In the genomic region with DNA sequence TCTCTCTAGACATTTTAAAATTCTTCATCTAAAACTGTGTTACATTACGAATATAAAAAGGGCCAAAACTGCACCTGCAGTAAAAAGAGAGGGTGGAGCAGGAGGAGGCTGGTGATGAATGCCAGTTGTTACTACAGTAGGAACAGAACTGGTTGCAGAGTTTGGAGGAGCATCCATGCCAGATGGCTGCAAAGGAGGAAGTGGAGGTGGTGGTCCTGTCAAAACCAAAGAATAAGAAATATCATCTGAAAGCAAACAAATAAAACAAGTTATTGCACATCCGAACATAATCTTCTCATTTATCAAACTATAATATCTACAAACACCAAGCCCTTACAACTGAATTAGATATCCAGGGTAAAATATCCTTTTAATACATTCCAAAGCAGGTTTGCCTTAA, we compare ENCODE assay signal across 24 cellular contexts.
"Had no signal": no experiment of that assay in that cellular context is flagged by ENCODE, and none has a peak within 500 bp of the region (broad histone marks: within the 10 kb centered on the region; RNA-seq: fewer than 3 reads in every experiment).

No MANE protein-coding gene starts in this region.

- H3K27me3 Mint-ChIP-seq: activated CD4-positive, alpha-beta T cell treated with anti-CD3 and anti-CD28 coated beads, Interleukin-2, amount 10 ng/mL, durations not matched to agents 7 days and 5 days; activated naive CD8-positive, alpha-beta T cell; activated T-cell treated with anti-CD3 and anti-CD28 coated beads, Interleukin-2, amount 50 U/mL, for 24 hours had no signal

- H3K9me3 Mint-ChIP-seq: activated CD4-positive, alpha-beta T cell treated with anti-CD3 and anti-CD28 coated beads, Interleukin-2, amount 10 ng/mL, durations not matched to agents 7 days and 5 days; activated T-cell treated with anti-CD3 and anti-CD28 coated beads, Interleukin-2, amount 50 U/mL, for 24 hours; activated T-cell treated with anti-CD3 and anti-CD28 coated beads, Interleukin-2, amount 50 U/mL, for 72 hours; WTC11 had no signal

- ATAC-seq: activated T-cell treated with anti-CD3 and anti-CD28 coated beads, Interleukin-2, amount 50 U/mL, for 72 hours; gastroesophageal sphincter; heart right ventricle; WTC11 had no signal

- DNase-seq: activated CD4-positive, alpha-beta T cell treated with anti-CD3 and anti-CD28 coated beads for 1 hour; activated CD4-positive, alpha-beta T cell treated with anti-CD3 and anti-CD28 coated beads for 4 hours; activated CD4-positive, alpha-beta T cell treated with anti-CD3 and anti-CD28 coated beads, Interleukin-2, amount 10 ng/mL, durations not matched to agents 7 days and 5 days; activated CD4-positive, alpha-beta T cell treated with anti-CD3 and anti-CD28 coated beads, Interleukin-2, amount 50 U/mL, for 4 hours; activated CD8-positive, alpha-beta memory T cell treated with anti-CD3 and anti-CD28 coated beads, Interleukin-2, amount 50 U/mL, for 48 hours; activated gamma-delta T cell treated with Interleukin-2 at 50 U/mL for 16 hours; activated naive CD4-positive, alpha-beta T cell treated with anti-CD3 and anti-CD28 coated beads, Interleukin-2, amount 50 U/mL, for 16 hours; activated naive CD4-positive, alpha-beta T cell treated with Interleukin-2 at 50 U/mL for 16 hours; activated T-cell treated with anti-CD3 and anti-CD28 coated beads for 4 hours; activated T-cell treated with anti-CD3 and anti-CD28 coated beads, Interleukin-2, amount 50 U/mL, for 24 hours; activated T-cell treated with anti-CD3 and anti-CD28 coated beads, Interleukin-2, amount 50 U/mL, for 72 hours; amniotic stem cell; brain microvascular endothelial cell; cerebellar nuclear complex; colonic mucosa; effector CD8-positive, alpha-beta T cell; esophagus squamous epithelium; foreskin melanocyte; heart right ventricle; T-helper 1 cell; T-helper 2 cell had no signal

- H3K27ac Mint-ChIP-seq: activated CD4-positive, alpha-beta T cell treated with anti-CD3 and anti-CD28 coated beads, Interleukin-2, amount 10 ng/mL, durations not matched to agents 7 days and 5 days; activated naive CD8-positive, alpha-beta T cell; activated T-cell treated with anti-CD3 and anti-CD28 coated beads, Interleukin-2, amount 50 U/mL, for 24 hours; activated T-cell treated with anti-CD3 and anti-CD28 coated beads, Interleukin-2, amount 50 U/mL, for 72 hours; WTC11 had no signal

- H3K4me3 Mint-ChIP-seq: activated CD4-positive, alpha-beta T cell treated with anti-CD3 and anti-CD28 coated beads, Interleukin-2, amount 10 ng/mL, durations not matched to agents 7 days and 5 days; activated naive CD8-positive, alpha-beta T cell; activated T-cell treated with anti-CD3 and anti-CD28 coated beads, Interleukin-2, amount 50 U/mL, for 24 hours; activated T-cell treated with anti-CD3 and anti-CD28 coated beads, Interleukin-2, amount 50 U/mL, for 72 hours; WTC11 had no signal
